ENCODE assay signal across 8 cellular contexts in genomic region chr3:101685050-101685400, GRCh38. TPM values are rescaled to one million over a fixed set of nuclear protein-coding genes. Genes with fewer than 3 reads are reported as not detected.
A peak's percentile ranks its signal among the peaks of the same experiment; 100 is the strongest.
DNase-seq lines count a peak whose midpoint lies in the region; ATAC-seq, FAIRE-seq and TF ChIP-seq lines count a peak whose summit lies in the region.

No MANE protein-coding gene starts in this region.

- H3K27me3 ChIP-seq in gastrocnemius medialis, result no peaks in the 10 kb centered on the region

- H3K36me3 ChIP-seq in gastrocnemius medialis, result peaks cover 2 to 52% of the 10 kb centered on the region in 2 donors

- no peaks in the 10 kb centered on the region for H3K9me3 ChIP-seq in gastrocnemius medialis

- DNase-seq in GM12892 (ENCODE audit: insufficient read length) (no peak), fibroblast of the aortic adventitia (ENCODE audit: low read depth) (no peak), gastrocnemius medialis (no peak), NCI-H1105 treated with DMSO at 0.1 percent for 48 hours (lab: John Stamatoyannopoulos, UW) (no peak), inferior parietal cortex (ENCODE audit: extremely low spot score) (no peak), EL (no peak), NCI-H82 (lab: John Stamatoyannopoulos, UW) (no peak)

- in situ Hi-C loops in gastrocnemius medialis (cut with MboI; ENCODE audit: low sequenced_read_pairs in 4 of 4), result loop anchor here in 2 of 4 donors (5.0 to 10.0 kb wide), 3 partner anchors 90 to 120 kb away; partner anchors contain the start of genes NXPE3 (in 1 of the 2), PCNP (in 1 of the 2) and TRMT10C (in 1 of the 2)

- H3K4me3 ChIP-seq in fibroblast of the aortic adventitia (ENCODE audit: low read depth, low read length) (peak overlapping the region; percentile 98), gastrocnemius medialis (peak overlapping the region; percentile 74 to 93 (median 85))

- TF ChIP-seq POLR2A in GM12892 (IDR thresholded peaks at IDR 0.05; ENCODE audit: low read depth, low read length) (peak; percentile 28; the same call in 1 of the 2 replicates), gastrocnemius medialis (IDR thresholded peaks at IDR 0.05) (no peak)

- no peak for FAIRE-seq in GM12892 (lab: Jason Lieb, UNC)

- H3K4me1 ChIP-seq in gastrocnemius medialis, result peaks cover 26 to 36% of the 10 kb centered on the region in 2 donors

- peak overlapping the region; percentile 90; the same call in 1 of the 2 replicates for H3K27ac ChIP-seq in VCaP
- peak overlapping the region; percentile 93 to 97 (median 96) for H3K27ac ChIP-seq in gastrocnemius medialis

- TF ChIP-seq CTCF in VCaP (conservative IDR thresholded peaks at IDR 0.05), result no peak
- TF ChIP-seq CTCF in fibroblast of the aortic adventitia (IDR thresholded peaks at IDR 0.05; ENCODE audit: insufficient read depth, low read length), result no peak
- no peak for TF ChIP-seq CTCF in gastrocnemius medialis (IDR thresholded peaks at IDR 0.05 in 4 of 5, conservative IDR thresholded peaks at IDR 0.05 in 1 of 5)

- intact Hi-C loops in gastrocnemius medialis (cut with DNase I; ENCODE audit: low total_unique reads), result loop anchor here (5.0 kb wide), 2 partner anchors 92 to 978 kb away; partner anchors contain the start of genes NXPE3 and TFG

- no peak for ATAC-seq in gastrocnemius medialis

RNA-seq across cellular contexts. Expression of gene RPL24, which starts 1.5 kb away (rescaled TPM):
- polyA plus RNA-seq in GM12892 (2012; ENCODE audit: missing spikeins), result 4,422 TPM
- 1,420 and 2,984 TPM in 2 replicates for total RNA-seq in fibroblast of the aortic adventitia (ENCODE audit: low replicate concordance)
- total RNA-seq in gastrocnemius medialis, result 1,000 to 10,000 TPM; 1,085 to 1,329 (median 1,254) TPM

RNA-seq across cellular contexts. Expression of gene ZBTB11, which starts 8.1 kb away (rescaled TPM):
- polyA plus RNA-seq in GM12892 (2012; ENCODE audit: missing spikeins), result 12.0 TPM
- total RNA-seq in fibroblast of the aortic adventitia (ENCODE audit: low replicate concordance), result 21.4 and 23.1 TPM in 2 replicates
- 10 to 100 TPM; 14.6 to 20.9 (median 16.1) TPM for total RNA-seq in gastrocnemius medialis

RNA-seq across cellular contexts. Expression of gene CEP97, which starts 39.4 kb away (rescaled TPM):
- polyA plus RNA-seq in GM12892 (2012; ENCODE audit: missing spikeins), result 6.1 TPM
- total RNA-seq in fibroblast of the aortic adventitia (ENCODE audit: low replicate concordance) (6.1 and 21.4 TPM in 2 replicates), gastrocnemius medialis (10 to 100 TPM in 3 of 4 donors, 1 to 10 TPM in 1; 8.3 to 20.0 (median 13.2) TPM)
